8 cellular contexts compared by ENCODE assay signal in genomic region chr1:28112388-28113311, GRCh38. TPM values are rescaled to one million over a fixed set of nuclear protein-coding genes. Genes with fewer than 3 reads are reported as not detected.
DNase-seq lines count a peak whose midpoint lies in the region; ATAC-seq and TF ChIP-seq lines count a peak whose summit lies in the region.

No MANE protein-coding gene starts in this region.

- H3K27ac Mint-ChIP-seq in T-helper 2 cell treated with Interferon-gamma antibody and Interleukin-4, amounts not matched to agents 5 μg/mL and 100 μg/mL, for 36 hours = no peak overlapping the region
- H3K27ac Mint-ChIP-seq in CD8-positive, alpha-beta T cell = no peak overlapping the region

- no peaks in the 10 kb centered on the region for H3K36me3 Mint-ChIP-seq in T-helper 2 cell treated with Interferon-gamma antibody and Interleukin-4, amounts not matched to agents 5 μg/mL and 100 μg/mL, for 36 hours (ENCODE audit: low read depth)
- H3K36me3 Mint-ChIP-seq in CD8-positive, alpha-beta T cell = no peaks in the 10 kb centered on the region

- CTCF ChIA-PET in CD8-positive, alpha-beta T cell (lab: Charles Lee) = interaction anchor here (1.6 kb wide), 1 partner anchor 21 kb away, joined by 5 read pairs; no protein-coding TSS in a partner anchor

- no peaks in the 10 kb centered on the region for H3K4me1 ChIP-seq in left ventricle myocardium inferior
- peaks cover 5% of the 10 kb centered on the region for H3K4me1 ChIP-seq in CD8-positive, alpha-beta T cell (ENCODE audit: insufficient read depth, low read length)

- peaks cover 23% of the 10 kb centered on the region for H3K4me1 Mint-ChIP-seq in T-helper 2 cell treated with Interferon-gamma antibody and Interleukin-4, amounts not matched to agents 5 μg/mL and 100 μg/mL, for 36 hours (ENCODE audit: low read depth)
- peaks cover 7% of the 10 kb centered on the region for H3K4me1 Mint-ChIP-seq in CD8-positive, alpha-beta T cell (ENCODE audit: low read depth)

- H3K9me3 Mint-ChIP-seq in T-helper 2 cell treated with Interferon-gamma antibody and Interleukin-4, amounts not matched to agents 5 μg/mL and 100 μg/mL, for 36 hours = no peaks in the 10 kb centered on the region
- H3K9me3 Mint-ChIP-seq in CD8-positive, alpha-beta T cell = no peaks in the 10 kb centered on the region

- in situ Hi-C loops in GM13977 (cut with MboI; ENCODE audit: low pct_unique_long_range_greater_than_20kb, low sequenced_read_pairs, unreplicated experiment) = no loop called here
- in situ Hi-C loops in SK-MEL-5 (cut with HindIII; ENCODE audit: low pct_unique_long_range_greater_than_20kb, low sequenced_read_pairs) = no loop called here

- no peak overlapping the region for H3K27ac ChIP-seq in 22Rv1
- H3K27ac ChIP-seq in left ventricle myocardium inferior (replicated peaks) = peak overlapping the region; percentile 16
- no peak overlapping the region for H3K27ac ChIP-seq in CD8-positive, alpha-beta T cell (ENCODE audit: low read depth, low read length)

- no peaks in the 10 kb centered on the region for H3K9me3 ChIP-seq in left ventricle myocardium inferior (replicated peaks)
- H3K9me3 ChIP-seq in CD8-positive, alpha-beta T cell (ENCODE audit: low read length) = no peaks in the 10 kb centered on the region

- POLR2A ChIA-PET in CD8-positive, alpha-beta T cell (lab: Charles Lee) = interaction anchor here (0.6 kb wide), 1 partner anchor 324 kb away, joined by 3 read pairs; no protein-coding TSS in a partner anchor

- intact Hi-C loops in left ventricle myocardium inferior (cut with micrococcal nuclease) = no loop called here
- intact Hi-C loops in CD8-positive, alpha-beta T cell (cut with DNase I, micrococcal nuclease) = no loop called here

- no peak for DNase-seq in GM13977 (ENCODE audit: low spot score)
- peak; percentile 60 for DNase-seq in SK-MEL-5 (ENCODE audit: low read depth, low spot score)
- no peak for DNase-seq in left ventricle myocardium inferior
- DNase-seq in T-helper 2 cell treated with Interferon-gamma antibody and Interleukin-4, amounts not matched to agents 5 μg/mL and 100 μg/mL, for 36 hours (ENCODE audit: low spot score) = no peak
- DNase-seq in CD8-positive, alpha-beta T cell = no peak
- no peak for DNase-seq in hippocampal formation (lab: John Stamatoyannopoulos, UW)
- DNase-seq in NCI-H187 treated with DMSO at 0.1 percent for 48 hours (lab: John Stamatoyannopoulos, UW) = no peak

- H3K4me3 ChIP-seq in left ventricle myocardium inferior = no peak overlapping the region
- H3K4me3 ChIP-seq in CD8-positive, alpha-beta T cell (ENCODE audit: low read depth, low read length) = no peak overlapping the region

- peaks cover 64% of the 10 kb centered on the region for H3K27me3 Mint-ChIP-seq in T-helper 2 cell treated with Interferon-gamma antibody and Interleukin-4, amounts not matched to agents 5 μg/mL and 100 μg/mL, for 36 hours (ENCODE audit: low read depth)
- no peaks in the 10 kb centered on the region for H3K27me3 Mint-ChIP-seq in CD8-positive, alpha-beta T cell (ENCODE audit: low read depth)

- H3K27me3 ChIP-seq in left ventricle myocardium inferior (ENCODE audit: low read depth) = no peaks in the 10 kb centered on the region
- no peaks in the 10 kb centered on the region for H3K27me3 ChIP-seq in CD8-positive, alpha-beta T cell (ENCODE audit: insufficient read depth, low read length)

- no peaks in the 10 kb centered on the region for H3K36me3 ChIP-seq in left ventricle myocardium inferior
- no peaks in the 10 kb centered on the region for H3K36me3 ChIP-seq in CD8-positive, alpha-beta T cell (ENCODE audit: insufficient read depth, low read length)

- no peak overlapping the region for H3K4me3 Mint-ChIP-seq in T-helper 2 cell treated with Interferon-gamma antibody and Interleukin-4, amounts not matched to agents 5 μg/mL and 100 μg/mL, for 36 hours
- H3K4me3 Mint-ChIP-seq in CD8-positive, alpha-beta T cell = no peak overlapping the region

- no peak for ATAC-seq in CD8-positive, alpha-beta T cell

- TF ChIP-seq CTCF in 22Rv1 (IDR thresholded peaks at IDR 0.05) = peak; percentile 39; the same call in 1 of the 2 replicates
- TF ChIP-seq CTCF in GM13977 (IDR thresholded peaks at IDR 0.05; ENCODE audit: extremely low read depth, insufficient read depth, missing control alignments) = peak; percentile 60
- TF ChIP-seq CTCF in left ventricle myocardium inferior (IDR thresholded peaks at IDR 0.05; ENCODE audit: borderline replicate concordance) = peak; percentile 17
- no peak for TF ChIP-seq CTCF in CD8-positive, alpha-beta T cell (IDR thresholded peaks at IDR 0.05)

RNA-seq across cellular contexts. Expression of gene EYA3, which starts 24.2 kb away (rescaled TPM):
- total RNA-seq in SK-MEL-5 (2014; rRNA removed; shearing (Covaris generic)) = 20.9 and 22.6 TPM in 2 replicates
- polyA plus RNA-seq in SK-MEL-5 (2015; cell fraction: cytosol; rRNA removed) = 10.3 and 17.3 TPM in 2 replicates
- polyA plus RNA-seq in SK-MEL-5 (2015; cell fraction: nucleus; rRNA removed) = 43.0 and 43.7 TPM in 2 replicates
- 16.9 TPM for total RNA-seq in left ventricle myocardium inferior
- 1 to 10 TPM; 4.9 to 5.2 TPM for total RNA-seq in CD8-positive, alpha-beta T cell
